Comparison of ENCODE assay signal across 18 cellular contexts in genomic region chr12:27213830-27214787, GRCh38. TPM values are rescaled to one million over a fixed set of nuclear protein-coding genes. Genes with fewer than 3 reads are reported as not detected.
DNase-seq lines count a peak whose midpoint lies in the region; ATAC-seq and TF ChIP-seq lines count a peak whose summit lies in the region.
"Had no signal": no experiment of that assay in that cellular context is flagged by ENCODE, and none has a peak within 500 bp of the region (broad histone marks: within the 10 kb centered on the region; RNA-seq: fewer than 3 reads in every experiment).

No MANE protein-coding gene starts in this region.

- H2AK5ac ChIP-seq in H9 (ENCODE audit: insufficient read length, low read length) (no peak overlapping the region), mesenchymal stem cell (ENCODE audit: low read length, severe bottlenecking) (no peak overlapping the region)

- H4K91ac ChIP-seq in H9 (ENCODE audit: insufficient read length, low read depth, low read length) (no peak overlapping the region), mesenchymal stem cell (ENCODE audit: low read length) (no peak overlapping the region)

- DNase-seq in H9 = peak; percentile 54
- DNase-seq in WTC11 (ENCODE audit: low spot score) = no peak
- DNase-seq in mesenchymal stem cell = no peak
- no peak for DNase-seq in activated CD4-positive, alpha-beta T cell treated with anti-CD3 and anti-CD28 coated beads for 36 hours
- DNase-seq: KBM-7, NCI-H1105, NCI-H146, NCI-H2029, NCI-H2171, NCI-H524 treated with DMSO at 0.1 percent for 48 hours, SHP77 treated with DMSO at 0.1 percent for 48 hours had no signal

- H3T11ph ChIP-seq in H9 (ENCODE audit: low read length) = no peak overlapping the region

- no peaks in the 10 kb centered on the region for H3K23me2 ChIP-seq in H9 (ENCODE audit: insufficient read length, low read depth, low read length, poor library complexity, severe bottlenecking)

- H3K36me3 Mint-ChIP-seq in H9 (ENCODE audit: insufficient read depth in 1 of 3, low read depth in 3 of 3) = no peaks in the 10 kb centered on the region
- H3K36me3 Mint-ChIP-seq in WTC11 = no peaks in the 10 kb centered on the region
- peaks cover 5% of the 10 kb centered on the region for H3K36me3 Mint-ChIP-seq in stimulated activated memory B cell treated with anti-CD40 and anti-IgM and Interleukin-4, amounts not matched to agents 10 μg/mL and 1 μg/mL and 100 μg/mL, for 72 hours
- H3K36me3 Mint-ChIP-seq in activated CD4-positive, alpha-beta T cell treated with anti-CD3 and anti-CD28 coated beads for 36 hours (ENCODE audit: low read depth) = peaks cover 5% of the 10 kb centered on the region

- intact Hi-C loops in activated CD4-positive, alpha-beta T cell treated with anti-CD3 and anti-CD28 coated beads for 36 hours (cut with DNase I, micrococcal nuclease) = no loop called here

- H3K79me1 ChIP-seq in H9 (ENCODE audit: insufficient read depth, low read depth, low read length, poor library complexity, severe bottlenecking) (no peaks in the 10 kb centered on the region), mesenchymal stem cell (replicated peaks; ENCODE audit: low read length, poor library complexity, severe bottlenecking) (no peaks in the 10 kb centered on the region)

- peak; percentile 60 for ATAC-seq in WTC11
- ATAC-seq in stimulated activated memory B cell treated with anti-CD40 and anti-IgM and Interleukin-4, amounts not matched to agents 10 μg/mL and 1 μg/mL and 100 μg/mL, for 72 hours = no peak
- ATAC-seq in HG02623 (IDR thresholded peaks at IDR 0.05; ENCODE audit: unreplicated experiment) = no peak
- ATAC-seq in activated CD4-positive, alpha-beta T cell treated with anti-CD3 and anti-CD28 coated beads for 36 hours = no peak

- H3K9me3 ChIP-seq in H9 (ENCODE audit: control insufficient read depth, low read depth, low read length) (no peaks in the 10 kb centered on the region), liver (ENCODE audit: control insufficient read depth in 4 of 4, low read length in 3 of 4) (no peaks in the 10 kb centered on the region), mesenchymal stem cell (ENCODE audit: control insufficient read depth, low read length) (peaks cover 4% of the 10 kb centered on the region)

- no peak overlapping the region for H2BK20ac ChIP-seq in H9 (ENCODE audit: low read depth, low read length, poor library complexity, severe bottlenecking)

- H3K27me3 Mint-ChIP-seq in H9 (ENCODE audit: low read depth) (no peaks in the 10 kb centered on the region; the same call in 1 of the 2 replicates), WTC11 (ENCODE audit: low read depth) (no peaks in the 10 kb centered on the region)
- no peaks in the 10 kb centered on the region for H3K27me3 Mint-ChIP-seq in stimulated activated memory B cell treated with anti-CD40 and anti-IgM and Interleukin-4, amounts not matched to agents 10 μg/mL and 1 μg/mL and 100 μg/mL, for 72 hours
- no peaks in the 10 kb centered on the region for H3K27me3 Mint-ChIP-seq in activated CD4-positive, alpha-beta T cell treated with anti-CD3 and anti-CD28 coated beads for 36 hours

- H3K14ac ChIP-seq in H9 (ENCODE audit: insufficient read depth, low read length) (no peak overlapping the region; the same call in 1 of the 2 replicates), mesenchymal stem cell (ENCODE audit: low read length in 2 of 2) (no peak overlapping the region)

- H3K4me3 ChIP-seq in liver (ENCODE audit: low read depth in 1 of 3, low read length in 3 of 3) (no peak overlapping the region), mesenchymal stem cell (ENCODE audit: insufficient read depth in 1 of 2, low read depth in 1 of 2, low read length in 2 of 2) (no peak overlapping the region)
- H3K4me3 ChIP-seq: SK-N-MC had no signal

- no peak overlapping the region for H2BK5ac ChIP-seq in H9 (ENCODE audit: insufficient read length, low read length)
- H2BK5ac ChIP-seq in mesenchymal stem cell (ENCODE audit: low read depth, low read length, poor library complexity, severe bottlenecking) = no peak overlapping the region

- no peak overlapping the region for H3K18ac ChIP-seq in H9 (ENCODE audit: insufficient read length, low read depth, low read length)
- no peak overlapping the region for H3K18ac ChIP-seq in mesenchymal stem cell (ENCODE audit: low read depth in 1 of 2, low read length in 2 of 2)

- TF ChIP-seq CTCF in H9 (conservative IDR thresholded peaks at IDR 0.05) (no peak), WTC11 (IDR thresholded peaks at IDR 0.05) (no peak), liver (IDR thresholded peaks at IDR 0.05; ENCODE audit: low read depth, low read length, missing input control) (no peak)

- no peak overlapping the region for H4K8ac ChIP-seq in H9 (replicated peaks; ENCODE audit: insufficient read length, low read depth, low read length)
- H4K8ac ChIP-seq in mesenchymal stem cell (ENCODE audit: low read length) = no peak overlapping the region

- H3K4ac ChIP-seq in H9 (ENCODE audit: low read depth, low read length) = no peak overlapping the region
- H3K4ac ChIP-seq in mesenchymal stem cell (ENCODE audit: low read depth in 1 of 2, low read length in 2 of 2) = no peak overlapping the region

- TF ChIP-seq RAD21 in liver (IDR thresholded peaks at IDR 0.05) = peak; percentile 27 to 30

- no peak overlapping the region for H3K23ac ChIP-seq in H9 (ENCODE audit: insufficient read length, low read depth, low read length)
- no peak overlapping the region for H3K23ac ChIP-seq in mesenchymal stem cell (ENCODE audit: low read length in 2 of 2)

- H3K27ac ChIP-seq in H9 (ENCODE audit: insufficient read length, low read depth, low read length) = no peak overlapping the region
- peak overlapping the region; percentile 76 to 92 for H3K27ac ChIP-seq in liver (ENCODE audit: low read depth in 1 of 2, low read length in 2 of 2)
- H3K27ac ChIP-seq in mesenchymal stem cell (ENCODE audit: low read length, poor library complexity, severe bottlenecking) = no peak overlapping the region
- H3K27ac ChIP-seq: C4-2B, HL-60, RWPE1, SK-N-MC had no signal

- no CpG with 5 or more reads among the region's 9 CpGs for WGBS in H9 (ENCODE audit: extremely low coverage, insufficient read length, low lambda C conversion rate)
- WGBS in liver = 76% methylated on average over 9 of the region's 9 CpGs
- WGBS in mesenchymal stem cell = 94% methylated on average over 9 of the region's 9 CpGs

- POLR2A ChIA-PET in WTC11 (lab: Charles Lee) = interaction anchor here (1.1 kb wide), 1 partner anchor 8 kb away, joined by 7 read pairs; no protein-coding TSS in a partner anchor
- POLR2A ChIA-PET in activated CD4-positive, alpha-beta T cell treated with anti-CD3 and anti-CD28 coated beads for 36 hours (lab: Charles Lee) = no interaction called here

- H3K4me3 Mint-ChIP-seq in H9 = no peak overlapping the region
- no peak overlapping the region for H3K4me3 Mint-ChIP-seq in WTC11
- no peak overlapping the region for H3K4me3 Mint-ChIP-seq in stimulated activated memory B cell treated with anti-CD40 and anti-IgM and Interleukin-4, amounts not matched to agents 10 μg/mL and 1 μg/mL and 100 μg/mL, for 72 hours
- H3K4me3 Mint-ChIP-seq in activated CD4-positive, alpha-beta T cell treated with anti-CD3 and anti-CD28 coated beads for 36 hours = no peak overlapping the region

- no peaks in the 10 kb centered on the region for H3K79me2 ChIP-seq in H9 (ENCODE audit: insufficient read depth, low read length)

- no peak overlapping the region for H2BK12ac ChIP-seq in H9 (ENCODE audit: insufficient read length, low read depth, low read length)
- no peak overlapping the region for H2BK12ac ChIP-seq in mesenchymal stem cell (ENCODE audit: low read length in 2 of 2)

- no peaks in the 10 kb centered on the region for H3K4me1 ChIP-seq in H9 (ENCODE audit: insufficient read depth, low read length)
- peaks cover 0 to 21% (median 6%) of the 10 kb centered on the region in 4 donors for H3K4me1 ChIP-seq in liver (ENCODE audit: control insufficient read depth in 4 of 4, insufficient read depth in 4 of 4, low read length in 3 of 4)
- no peaks in the 10 kb centered on the region for H3K4me1 ChIP-seq in mesenchymal stem cell (ENCODE audit: control insufficient read depth, insufficient read depth, low read depth, low read length)

- H2BK15ac ChIP-seq in H9 (ENCODE audit: low read depth, low read length) (no peak overlapping the region), mesenchymal stem cell (ENCODE audit: low read depth, poor library complexity, severe bottlenecking) (no peak overlapping the region)

- H2AFZ ChIP-seq in H9 (ENCODE audit: low read length) (no peak overlapping the region), mesenchymal stem cell (ENCODE audit: low read depth, low read length) (no peak overlapping the region)

- H3K9me3 Mint-ChIP-seq in H9 = peaks cover 2 to 5% of the 10 kb centered on the region in 2 experiments; a peak in 3 of 5 replicates
- peaks cover 12% of the 10 kb centered on the region for H3K9me3 Mint-ChIP-seq in WTC11
- peaks cover 5% of the 10 kb centered on the region for H3K9me3 Mint-ChIP-seq in stimulated activated memory B cell treated with anti-CD40 and anti-IgM and Interleukin-4, amounts not matched to agents 10 μg/mL and 1 μg/mL and 100 μg/mL, for 72 hours
- peaks cover 3% of the 10 kb centered on the region for H3K9me3 Mint-ChIP-seq in activated CD4-positive, alpha-beta T cell treated with anti-CD3 and anti-CD28 coated beads for 36 hours (ENCODE audit: low read depth)

- no peaks in the 10 kb centered on the region for H3K4me1 Mint-ChIP-seq in H9
- H3K4me1 Mint-ChIP-seq in WTC11 = no peaks in the 10 kb centered on the region
- H3K4me1 Mint-ChIP-seq in stimulated activated memory B cell treated with anti-CD40 and anti-IgM and Interleukin-4, amounts not matched to agents 10 μg/mL and 1 μg/mL and 100 μg/mL, for 72 hours = peaks cover 3% of the 10 kb centered on the region
- H3K4me1 Mint-ChIP-seq in activated CD4-positive, alpha-beta T cell treated with anti-CD3 and anti-CD28 coated beads for 36 hours = peaks cover 4% of the 10 kb centered on the region

- H3K4me2 ChIP-seq in H9 (ENCODE audit: insufficient read depth, insufficient read length, low read length) (no peak overlapping the region), mesenchymal stem cell (ENCODE audit: low read length, poor library complexity, severe bottlenecking) (no peak overlapping the region)

- H3K27me3 ChIP-seq in H9 (ENCODE audit: insufficient read depth, low read length) = no peaks in the 10 kb centered on the region
- no peaks in the 10 kb centered on the region for H3K27me3 ChIP-seq in liver (ENCODE audit: control insufficient read depth in 4 of 4, insufficient read depth in 4 of 4, low read length in 3 of 4)
- no peaks in the 10 kb centered on the region for H3K27me3 ChIP-seq in mesenchymal stem cell (ENCODE audit: control insufficient read depth in 1 of 2, insufficient read depth in 1 of 2, low read length in 2 of 2)

- no peaks in the 10 kb centered on the region for H4K20me1 ChIP-seq in H9 (ENCODE audit: control insufficient read depth, insufficient read depth, insufficient read length)

- H3K27ac Mint-ChIP-seq in H9 = no peak overlapping the region
- H3K27ac Mint-ChIP-seq in WTC11 = no peak overlapping the region
- peak overlapping the region; percentile 12 for H3K27ac Mint-ChIP-seq in stimulated activated memory B cell treated with anti-CD40 and anti-IgM and Interleukin-4, amounts not matched to agents 10 μg/mL and 1 μg/mL and 100 μg/mL, for 72 hours
- no peak overlapping the region for H3K27ac Mint-ChIP-seq in activated CD4-positive, alpha-beta T cell treated with anti-CD3 and anti-CD28 coated beads for 36 hours

- H4K5ac ChIP-seq in H9 (ENCODE audit: insufficient read length, low read depth, low read length) = no peak overlapping the region

- no peak overlapping the region for H3K9ac ChIP-seq in H9 (ENCODE audit: extremely low read depth, insufficient read length, low read length)
- peak overlapping the region in 1 of 2 donors; percentile 4 for H3K9ac ChIP-seq in liver (ENCODE audit: low read depth in 1 of 2, low read length in 2 of 2)
- no peak overlapping the region for H3K9ac ChIP-seq in mesenchymal stem cell (ENCODE audit: low read length)

- peaks cover 0 to 7% (median 3%) of the 10 kb centered on the region in 4 donors for H3K36me3 ChIP-seq in liver (ENCODE audit: control insufficient read depth in 4 of 4, insufficient read depth in 3 of 4, low read depth in 1 of 4, low read length in 3 of 4)
- H3K36me3 ChIP-seq in mesenchymal stem cell (ENCODE audit: control insufficient read depth in 1 of 2, insufficient read depth in 2 of 2, low read depth in 1 of 2, low read length in 2 of 2) = no peaks in the 10 kb centered on the region

- H2BK120ac ChIP-seq in H9 (ENCODE audit: low read depth, low read length, poor library complexity, severe bottlenecking) (no peak overlapping the region), mesenchymal stem cell (ENCODE audit: low read depth, low read length) (no peak overlapping the region)

- CTCF ChIA-PET in WTC11 (lab: Charles Lee) = no interaction called here
- CTCF ChIA-PET in activated CD4-positive, alpha-beta T cell treated with anti-CD3 and anti-CD28 coated beads for 36 hours (lab: Charles Lee) = interaction anchor here (1.2 kb wide), 1 partner anchor 11 kb away, joined by 3 read pairs; no protein-coding TSS in a partner anchor

- no peak overlapping the region for H3K56ac ChIP-seq in H9 (ENCODE audit: insufficient read length, low read depth, low read length)

RNA-seq across cellular contexts. Expression of gene STK38L, which starts 30.0 kb away (rescaled TPM):
- total RNA-seq in H9 (2021) = 44.9 and 47.9 TPM in 2 replicates
- total RNA-seq in WTC11 (2021) = 37.6 to 47.2 TPM (median 41.7 TPM) in 3 replicates
- 1 to 10 TPM; 6.7 to 8.6 TPM for total RNA-seq in liver
- 1 to 10 TPM; 2.8 to 6.5 TPM for polyA plus RNA-seq in liver
- 18.5 TPM for polyA plus RNA-seq in mesenchymal stem cell (2013, experiment 1 of 2)
- polyA plus RNA-seq in mesenchymal stem cell (2013, experiment 2 of 2) = 19.1 TPM
- total RNA-seq in activated CD4-positive, alpha-beta T cell treated with anti-CD3 and anti-CD28 coated beads for 36 hours = 10 to 100 TPM; 24.9 to 30.4 TPM

Comparison
In these comparisons a context has a peak if more than half of its experiments do, and no peak if none do; other contexts are left out.
1. H3K27ac ChIP-seq: peak in liver (2 of 2); none in H9 (single experiment) and mesenchymal stem cell (single experiment).